Comparison of ENCODE assay signal across 10 cellular contexts in genomic region chr17:44690746-44691306, GRCh38. TPM values are rescaled to one million over a fixed set of nuclear protein-coding genes. Genes with fewer than 3 reads are reported as not detected.
DNase-seq lines count a peak whose midpoint lies in the region; ATAC-seq, FAIRE-seq and TF ChIP-seq lines count a peak whose summit lies in the region.
"Not testable (repeated sequence)": the region's sequence is repeated elsewhere in the genome, so short reads cannot be mapped to it uniquely, and the experiment has no call there.
"Had no signal": no experiment of that assay in that cellular context is flagged by ENCODE, and none has a peak within 500 bp of the region (broad histone marks: within the 10 kb centered on the region; RNA-seq: fewer than 3 reads in every experiment).

No MANE protein-coding gene starts in this region.

- H3K27ac Mint-ChIP-seq in naive thymus-derived CD8-positive, alpha-beta T cell, result peak overlapping the region in 9 of 10 donors; percentile 19 to 98 (median 78)

- FAIRE-seq in HTR-8/SVneo (lab: Jason Lieb, UNC), result not testable (repeated sequence)

- POLR2A ChIA-PET in naive thymus-derived CD8-positive, alpha-beta T cell (lab: Charles Lee), result interaction anchor here (0.9 to 2.7 kb wide), 2 partner anchors 17 kb away, joined by 3 to 17 read pairs; partner anchors contain the start of gene DBF4B

- TF ChIP-seq CTCF in DND-41 (IDR thresholded peaks at IDR 0.05; ENCODE audit: borderline replicate concordance, extremely low read depth, low read length, poor library complexity, severe bottlenecking), result peak; percentile 49
- TF ChIP-seq CTCF in uterus (IDR thresholded peaks at IDR 0.05), result not testable (repeated sequence)

- H3K79me2 ChIP-seq in DND-41 (ENCODE audit: insufficient read depth, low read length), result peaks cover 38% of the 10 kb centered on the region

- H3K9me3 Mint-ChIP-seq in naive thymus-derived CD8-positive, alpha-beta T cell, result not testable (repeated sequence)

- H3K36me3 Mint-ChIP-seq in naive thymus-derived CD8-positive, alpha-beta T cell, result peaks cover 0 to 14% (median 0%) of the 10 kb centered on the region in 3 donors

- not testable (repeated sequence) for H3K27me3 Mint-ChIP-seq in naive thymus-derived CD8-positive, alpha-beta T cell

- DNase-seq in DND-41 (peak; percentile 16), HTR-8/SVneo (ENCODE audit: insufficient read length, low spot score) (peak; percentile 52), NCI-H226 (peak; percentile 21), SW 1271 (lab: John Stamatoyannopoulos, UW) (peak; percentile 17 to 56), amniotic epithelial cell (ENCODE audit: low read depth) (peak; percentile 31), fibroblast of peridontal ligament (ENCODE audit: extremely low read depth) (peak; percentile 33)
- DNase-seq in naive thymus-derived CD8-positive, alpha-beta T cell; uterus: not testable (repeated sequence)

- intact Hi-C loops in uterus (cut with DNase I; ENCODE audit: low total_unique reads), result not testable (repeated sequence)

- not testable (repeated sequence) for ATAC-seq in DND-41 (ENCODE audit: insufficient read depth, low read depth); naive thymus-derived CD8-positive, alpha-beta T cell

- H3K4me1 ChIP-seq in DND-41 (ENCODE audit: insufficient read depth, low read length), result peaks cover 29% of the 10 kb centered on the region
- H3K4me1 ChIP-seq in uterus, result not testable (repeated sequence)

- peak overlapping the region in 1 of 2 experiments; percentile 89; a peak in 1 of 4 replicates for H3K4me3 ChIP-seq in DND-41 (ENCODE audit: low read depth in 1 of 2, low read length in 2 of 2)
- H3K4me3 ChIP-seq in uterus, result not testable (repeated sequence)

- H3K36me3 ChIP-seq in DND-41 (ENCODE audit: insufficient read depth, low read length); uterus: not testable (repeated sequence)

- not testable (repeated sequence) for TF ChIP-seq POLR2A in uterus (IDR thresholded peaks at IDR 0.05)

- H4K20me1 ChIP-seq in DND-41 (ENCODE audit: insufficient read depth, low read length), result not testable (repeated sequence)

- not testable (repeated sequence) for H3K27me3 ChIP-seq in DND-41 (ENCODE audit: insufficient read depth, low read length, poor library complexity); uterus

- peak overlapping the region; percentile 40 to 99 (median 56) for H3K4me3 Mint-ChIP-seq in naive thymus-derived CD8-positive, alpha-beta T cell

- H3K4me1 Mint-ChIP-seq in naive thymus-derived CD8-positive, alpha-beta T cell, result peaks cover 12 to 40% (median 26%) of the 10 kb centered on the region in 4 donors

- H3K9ac ChIP-seq in DND-41 (ENCODE audit: low read depth, low read length), result not testable (repeated sequence)

- H3K4me2 ChIP-seq in DND-41 (ENCODE audit: insufficient read depth, low read length), result peak overlapping the region; percentile 88

- not testable (repeated sequence) for H3K27ac ChIP-seq in DND-41 (ENCODE audit: low read length)
- peak overlapping the region; percentile 88 to 89 for H3K27ac ChIP-seq in uterus

- H3K9me3 ChIP-seq in DND-41 (ENCODE audit: insufficient read depth, low read length, severe bottlenecking); uterus: not testable (repeated sequence)

- not testable (repeated sequence) for H2AFZ ChIP-seq in DND-41 (ENCODE audit: low read depth, low read length)

RNA-seq across cellular contexts. Expression of gene CCDC43, which starts 1.2 kb away (rescaled TPM):
- total RNA-seq in naive thymus-derived CD8-positive, alpha-beta T cell, result 10 to 100 TPM; 20.2 to 20.5 TPM
- 10 to 100 TPM in 2 of 3 donors, 1 to 10 TPM in 1; 9.6 to 12.6 (median 11.4) TPM for polyA plus RNA-seq in naive thymus-derived CD8-positive, alpha-beta T cell
- 10 to 100 TPM in 3 of 4 donors, 1 to 10 TPM in 1; 5.3 to 30.7 (median 13.8) TPM for total RNA-seq in uterus

RNA-seq across cellular contexts. Expression of gene DBF4B, which starts 17.6 kb away (rescaled TPM):
- total RNA-seq in naive thymus-derived CD8-positive, alpha-beta T cell, result 1 to 10 TPM; 8.9 to 9.2 TPM
- polyA plus RNA-seq in naive thymus-derived CD8-positive, alpha-beta T cell, result 1 to 10 TPM in 1 of 3 donors, under 1 TPM in 2; 0.55 to 1.2 (median 0.61) TPM
- 10 to 100 TPM in 1 of 4 donors, 1 to 10 TPM in 2, not detected in 1; 2.3 to 10.5 (median 9.3) TPM for total RNA-seq in uterus

RNA-seq across cellular contexts. Expression of gene MEIOC, which starts 34.6 kb away (rescaled TPM):
- not detected for total RNA-seq in naive thymus-derived CD8-positive, alpha-beta T cell
- polyA plus RNA-seq in naive thymus-derived CD8-positive, alpha-beta T cell, result under 1 TPM; 0.17 to 0.34 (median 0.25) TPM
- under 1 TPM in 1 of 4 donors, not detected in 3; 0.28 TPM for total RNA-seq in uterus
- total RNA-seq: colonic mucosa, urinary bladder had no signal
